15 cellular contexts compared by ENCODE assay signal in genomic region chr2:214128040-214128439, GRCh38.
DNase-seq lines count a peak whose midpoint lies in the region; TF ChIP-seq lines count a peak whose summit lies in the region.
"Had no signal": no experiment of that assay in that cellular context is flagged by ENCODE, and none has a peak within 500 bp of the region (broad histone marks: within the 10 kb centered on the region; RNA-seq: fewer than 3 reads in every experiment).

No MANE protein-coding gene starts in this region.

- H3K36me3 Mint-ChIP-seq in Calu3 (ENCODE audit: insufficient read depth, unreplicated experiment), result no peaks in the 10 kb centered on the region
- H3K36me3 Mint-ChIP-seq: CD4-positive, CD25-positive, alpha-beta regulatory T cell had no signal

- no peak overlapping the region for H3K4me3 Mint-ChIP-seq in Calu3 (ENCODE audit: low read depth, unreplicated experiment)
- H3K4me3 Mint-ChIP-seq: CD4-positive, CD25-positive, alpha-beta regulatory T cell had no signal

- BruUV-seq in Calu3 (replicated peaks; lab: Mats Ljungman, UMichigan), result no TSS peak
- BruUV-seq in mammary epithelial cell (replicated peaks; lab: Mats Ljungman, UMichigan), result no TSS peak

- no peaks in the 10 kb centered on the region for H3K79me2 ChIP-seq in mammary epithelial cell (ENCODE audit: insufficient read depth, low read length)

- no peak overlapping the region for H2BK12ac ChIP-seq in mesenchymal stem cell (ENCODE audit: low read length in 2 of 2)

- dilution Hi-C loops in mammary epithelial cell (cut with HindIII; ENCODE audit: low sequenced_read_pairs), result no loop called here

- in situ Hi-C loops in mammary epithelial cell (cut with MboI; ENCODE audit: low sequenced_read_pairs in 2 of 2), result no loop called here

- no peak overlapping the region for H3K4ac ChIP-seq in mesenchymal stem cell (ENCODE audit: low read depth in 1 of 2, low read length in 2 of 2)

- peaks cover 43% of the 10 kb centered on the region for H3K4me1 ChIP-seq in HUES6 (ENCODE audit: control insufficient read depth, insufficient read depth, low read length)
- peaks cover 26% of the 10 kb centered on the region for H3K4me1 ChIP-seq in mammary epithelial cell (ENCODE audit: insufficient read depth, low read length)
- H3K4me1 ChIP-seq in mesenchymal stem cell (ENCODE audit: control insufficient read depth, insufficient read depth, low read depth, low read length), result no peaks in the 10 kb centered on the region

- H3K14ac ChIP-seq in mesenchymal stem cell (ENCODE audit: low read length in 2 of 2), result no peak overlapping the region

- no peak for DNase-seq in Calu3
- DNase-seq in mammary epithelial cell, result no peak
- DNase-seq in mesenchymal stem cell, result no peak
- DNase-seq in EL, result no peak
- DNase-seq in NCI-H2196 treated with DMSO at 0.1 percent for 48 hours (lab: John Stamatoyannopoulos, UW; ENCODE audit: unreplicated experiment), result no peak
- no peak for DNase-seq in activated CD4-positive, alpha-beta T cell treated with anti-CD3 and anti-CD28 coated beads, Interleukin-2, amount 50 U/mL, for 48 hours
- DNase-seq: CD4-positive, CD25-positive, alpha-beta regulatory T cell; DMS79; NCI-H1436 treated with DMSO at 0.1 percent for 48 hours; NCI-H2081 treated with DMSO at 0.1 percent for 48 hours; NCI-H2227 treated with DMSO at 0.1 percent for 48 hours; NCI-H524 treated with DMSO at 0.1 percent for 48 hours; NK-92 treated with Interleukin-12 subunit alpha and Interleukin-12 subunit beta, amount 100 ng/mL, for 24 hours had no signal

- H3K9ac ChIP-seq in HUES6 (ENCODE audit: low read length), result no peak overlapping the region
- H3K9ac ChIP-seq in mammary epithelial cell (ENCODE audit: insufficient read depth, low read length), result no peak overlapping the region
- H3K9ac ChIP-seq in mesenchymal stem cell (ENCODE audit: low read length), result peak overlapping the region; percentile 37

- no peaks in the 10 kb centered on the region for H3K27me3 ChIP-seq in HUES6 (ENCODE audit: control insufficient read depth, insufficient read depth, low read length)
- no peaks in the 10 kb centered on the region for H3K27me3 ChIP-seq in mammary epithelial cell (ENCODE audit: insufficient read depth, low read length)
- no peaks in the 10 kb centered on the region for H3K27me3 ChIP-seq in mesenchymal stem cell (ENCODE audit: control insufficient read depth in 1 of 2, insufficient read depth in 1 of 2, low read length in 2 of 2)

- H3K9me3 Mint-ChIP-seq in Calu3 (ENCODE audit: low read depth, unreplicated experiment), result peaks cover 5% of the 10 kb centered on the region

- no peak overlapping the region for H3K18ac ChIP-seq in mesenchymal stem cell (ENCODE audit: low read depth in 1 of 2, low read length in 2 of 2)

- CTCF ChIA-PET in Calu3 (lab: Charles Lee), result interaction anchor here (0.6 kb wide), 1 partner anchor 1546 kb away, joined by 4 read pairs; no protein-coding TSS in a partner anchor
- CTCF ChIA-PET in mammary epithelial cell (lab: Charles Lee; ENCODE audit: low non-redundant PET), result interaction anchor here (0.9 kb wide), 1 partner anchor 40 kb away, joined by 5 read pairs; no protein-coding TSS in a partner anchor

- H3K4me2 ChIP-seq in mammary epithelial cell (ENCODE audit: insufficient read depth, low read depth, low read length) (peak overlapping the region; percentile 55), mesenchymal stem cell (ENCODE audit: low read length, poor library complexity, severe bottlenecking) (no peak overlapping the region)

- peaks cover 34% of the 10 kb centered on the region for H3K4me1 Mint-ChIP-seq in Calu3 (ENCODE audit: low read depth, unreplicated experiment)
- H3K4me1 Mint-ChIP-seq: CD4-positive, CD25-positive, alpha-beta regulatory T cell had no signal

- H3K27ac Mint-ChIP-seq in Calu3 (ENCODE audit: unreplicated experiment), result peak overlapping the region; percentile 76
- H3K27ac Mint-ChIP-seq: CD4-positive, CD25-positive, alpha-beta regulatory T cell had no signal

- peak overlapping the region; percentile 25; the same call in 1 of the 2 replicates for H3K4me3 ChIP-seq in HUES6 (ENCODE audit: low read depth, low read length)
- no peak overlapping the region for H3K4me3 ChIP-seq in mammary epithelial cell (replicated peaks in 1 of 3; ENCODE audit: insufficient read depth in 1 of 3, low read depth in 2 of 3, low read length in 3 of 3)
- H3K4me3 ChIP-seq in mesenchymal stem cell (ENCODE audit: insufficient read depth in 1 of 2, low read depth in 1 of 2, low read length in 2 of 2), result no peak overlapping the region
- H3K4me3 ChIP-seq: A549 had no signal

- H2BK5ac ChIP-seq in mesenchymal stem cell (ENCODE audit: low read depth, low read length, poor library complexity, severe bottlenecking), result no peak overlapping the region

- no peaks in the 10 kb centered on the region for H3K27me3 Mint-ChIP-seq in Calu3 (ENCODE audit: unreplicated experiment)

- no peaks in the 10 kb centered on the region for H4K20me1 ChIP-seq in mammary epithelial cell (ENCODE audit: insufficient read depth, low read length)

- H3K9me3 ChIP-seq in HUES6 (ENCODE audit: control insufficient read depth, insufficient read depth, low read depth, low read length) (no peaks in the 10 kb centered on the region), mammary epithelial cell (replicated peaks; ENCODE audit: insufficient read depth, low read length) (peaks cover 4% of the 10 kb centered on the region), mesenchymal stem cell (ENCODE audit: control insufficient read depth, low read length) (no peaks in the 10 kb centered on the region)
- H3K9me3 ChIP-seq: A549 had no signal

- 67% methylated on average over 1 of the region's 1 CpG for WGBS in mammary epithelial cell (ENCODE audit: low coverage, missing lambda C conversion rate)
- WGBS in mesenchymal stem cell, result 50% methylated on average over 1 of the region's 1 CpG

- H3K23ac ChIP-seq in mesenchymal stem cell (ENCODE audit: low read length in 2 of 2), result no peak overlapping the region

- no peak overlapping the region for H2AFZ ChIP-seq in mammary epithelial cell (ENCODE audit: low read depth, low read length)
- no peak overlapping the region for H2AFZ ChIP-seq in mesenchymal stem cell (ENCODE audit: low read depth, low read length)

- H4K8ac ChIP-seq in mesenchymal stem cell (ENCODE audit: low read length), result no peak overlapping the region

- H2AK5ac ChIP-seq in mesenchymal stem cell (ENCODE audit: low read length, severe bottlenecking), result no peak overlapping the region

- H3K27ac ChIP-seq in HUES6 (ENCODE audit: low read depth, low read length) (peak overlapping the region; percentile 91), mammary epithelial cell (ENCODE audit: insufficient read depth, low read depth, low read length) (peak overlapping the region; percentile 68), mesenchymal stem cell (ENCODE audit: low read length, poor library complexity, severe bottlenecking) (no peak overlapping the region)

- intact Hi-C loops in Calu3 (cut with micrococcal nuclease; ENCODE audit: unreplicated experiment), result no loop called here
- intact Hi-C loops in mammary epithelial cell (cut with micrococcal nuclease), result no loop called here

- no peak overlapping the region for H4K91ac ChIP-seq in mesenchymal stem cell (ENCODE audit: low read length)

- no peaks in the 10 kb centered on the region for H3K79me1 ChIP-seq in mesenchymal stem cell (replicated peaks; ENCODE audit: low read length, poor library complexity, severe bottlenecking)

- no peak overlapping the region for H2BK15ac ChIP-seq in mesenchymal stem cell (ENCODE audit: low read depth, poor library complexity, severe bottlenecking)

- TF ChIP-seq CTCF in Calu3 (IDR thresholded peaks at IDR 0.05; ENCODE audit: unreplicated experiment) (no peak), mammary epithelial cell (conservative IDR thresholded peaks at IDR 0.05 in 1 of 2, IDR thresholded peaks at IDR 0.05 in 1 of 2; ENCODE audit: extremely low read depth in 1 of 2, insufficient read depth in 1 of 2, low read depth in 1 of 2, low read length in 2 of 2) (no peak)

- H2BK120ac ChIP-seq in mesenchymal stem cell (ENCODE audit: low read depth, low read length), result peak overlapping the region; percentile 5

- no peaks in the 10 kb centered on the region for H3K36me3 ChIP-seq in HUES6 (ENCODE audit: control insufficient read depth, insufficient read depth, low read length)
- H3K36me3 ChIP-seq in mammary epithelial cell (ENCODE audit: insufficient read depth, low read length), result no peaks in the 10 kb centered on the region
- no peaks in the 10 kb centered on the region for H3K36me3 ChIP-seq in mesenchymal stem cell (ENCODE audit: control insufficient read depth in 1 of 2, insufficient read depth in 2 of 2, low read depth in 1 of 2, low read length in 2 of 2)
